14 cellular contexts compared by ENCODE assay signal in genomic region chr1:7567376-7567775, GRCh38.
A peak's percentile ranks its signal among the peaks of the same experiment; 100 is the strongest.
DNase-seq lines count a peak whose midpoint lies in the region; TF ChIP-seq lines count a peak whose summit lies in the region.
"Had no signal": no experiment of that assay in that cellular context is flagged by ENCODE, and none has a peak within 500 bp of the region (broad histone marks: within the 10 kb centered on the region; RNA-seq: fewer than 3 reads in every experiment).

No MANE protein-coding gene starts in this region.

- H2BK120ac ChIP-seq in neuronal stem cell (ENCODE audit: low read depth, low read length) = no peak overlapping the region

- H4K8ac ChIP-seq in neuronal stem cell (ENCODE audit: low read depth, low read length) = no peak overlapping the region

- H3K4ac ChIP-seq in neuronal stem cell (ENCODE audit: low read length) = no peak overlapping the region

- H3K27me3 ChIP-seq in WERI-Rb-1 (ENCODE audit: insufficient read depth, low read depth, severe bottlenecking) (no peaks in the 10 kb centered on the region), neuronal stem cell (ENCODE audit: control insufficient read depth in 3 of 3, insufficient read depth in 3 of 3, low read depth in 1 of 3, low read length in 3 of 3) (no peaks in the 10 kb centered on the region), spleen (replicated peaks in 1 of 7) (peaks cover 0 to 4% (median 0%) of the 10 kb centered on the region in 7 donors)

- H3K36me3 ChIP-seq in WERI-Rb-1 = no peaks in the 10 kb centered on the region
- H3K36me3 ChIP-seq in neuronal stem cell (replicated peaks in 1 of 2; ENCODE audit: control insufficient read depth in 2 of 2, insufficient read depth in 2 of 2, low read length in 2 of 2) = no peaks in the 10 kb centered on the region
- H3K36me3 ChIP-seq in spleen = no peaks in the 10 kb centered on the region

- H3K36me3 Mint-ChIP-seq in chondrocyte (ENCODE audit: low read depth) = no peaks in the 10 kb centered on the region
- H3K36me3 Mint-ChIP-seq: CD4-positive, alpha-beta memory T cell had no signal

- H2BK15ac ChIP-seq in neuronal stem cell (ENCODE audit: low read length) = no peak overlapping the region

- WGBS in neuronal stem cell (ENCODE audit: extremely low coverage in 2 of 2, insufficient read length in 2 of 2, insufficient replicate concordance in 1 of 2), 2 donors = no CpG with 5 or more reads among the region's 3 CpGs
- WGBS in spleen, 5 donors = 92 to 98% (median 97%) methylated on average over 3 of the region's 3 CpGs

- H3K79me1 ChIP-seq in neuronal stem cell (ENCODE audit: low read depth, low read length) = no peaks in the 10 kb centered on the region

- no peak overlapping the region for H3K14ac ChIP-seq in neuronal stem cell (ENCODE audit: low read length)

- H3K4me3 Mint-ChIP-seq in chondrocyte (ENCODE audit: unreplicated experiment) = no peak overlapping the region
- H3K4me3 Mint-ChIP-seq: CD4-positive, alpha-beta memory T cell; GM23338; H9 had no signal

- H3K4me1 Mint-ChIP-seq in chondrocyte (ENCODE audit: low read depth) = no peaks in the 10 kb centered on the region
- H3K4me1 Mint-ChIP-seq: CD4-positive, alpha-beta memory T cell had no signal

- peak overlapping the region; percentile 36 for H3K18ac ChIP-seq in neuronal stem cell (ENCODE audit: low read length)

- no peak overlapping the region for H4K91ac ChIP-seq in neuronal stem cell (ENCODE audit: low read depth, low read length, poor library complexity)

- peaks cover 0 to 4% of the 10 kb centered on the region in 2 donors for H3K4me1 ChIP-seq in neuronal stem cell (ENCODE audit: control insufficient read depth in 2 of 2, insufficient read depth in 1 of 2, low read depth in 1 of 2, low read length in 2 of 2)
- no peaks in the 10 kb centered on the region for H3K4me1 ChIP-seq in spleen
- H3K4me1 ChIP-seq: Caco-2 had no signal

- H3K27ac ChIP-seq in WERI-Rb-1 (0 out of 2 replicates have a peak overlapping the region, but pooled peaks have one; percentile 74), neuronal stem cell (replicated peaks; ENCODE audit: low read length) (no peak overlapping the region), spleen (no peak overlapping the region)

- intact Hi-C loops in spleen (cut with DNase I; ENCODE audit: low total_unique reads) = no loop called here

- no peak overlapping the region for H3K27ac Mint-ChIP-seq in chondrocyte (ENCODE audit: unreplicated experiment)
- H3K27ac Mint-ChIP-seq: CD4-positive, alpha-beta memory T cell; GM23338 had no signal

- H2BK5ac ChIP-seq in neuronal stem cell (ENCODE audit: low read length) = no peak overlapping the region

- H2AFZ ChIP-seq in neuronal stem cell (ENCODE audit: low read length) = no peak overlapping the region
- H2AFZ ChIP-seq: GM23338 had no signal

- no peak for DNase-seq in WERI-Rb-1
- peak; percentile 24 for DNase-seq in chondrocyte (ENCODE audit: low spot score)
- DNase-seq in neuronal stem cell (ENCODE audit: low spot score) = no peak
- peak; percentile 43 for DNase-seq in spleen
- no peak for DNase-seq in COLO668 (lab: John Stamatoyannopoulos, UW; ENCODE audit: unreplicated experiment)
- no peak for DNase-seq in anterior cingulate cortex (lab: John Stamatoyannopoulos, UW)
- DNase-seq in NCI-H510A treated with DMSO at 0.1 percent for 48 hours (lab: John Stamatoyannopoulos, UW) = no peak
- DNase-seq: C1 segment of cervical spinal cord; Caco-2; CD4-positive, alpha-beta memory T cell; DMS153; DND-41; H9 had no signal

- H3K4me3 ChIP-seq in WERI-Rb-1 (ENCODE audit: low read depth, low read length) = no peak overlapping the region
- no peak overlapping the region for H3K4me3 ChIP-seq in neuronal stem cell (ENCODE audit: low read length in 2 of 2)
- no peak overlapping the region for H3K4me3 ChIP-seq in spleen
- H3K4me3 ChIP-seq: GM23338 had no signal

- no peaks in the 10 kb centered on the region for H3K27me3 Mint-ChIP-seq in chondrocyte (ENCODE audit: low read depth)

- TF ChIP-seq POLR2A in spleen (IDR thresholded peaks at IDR 0.05) = no peak

- no peaks in the 10 kb centered on the region for H3K9me3 ChIP-seq in WERI-Rb-1 (ENCODE audit: severe bottlenecking)
- H3K9me3 ChIP-seq in neuronal stem cell (replicated peaks in 1 of 2; ENCODE audit: control insufficient read depth in 2 of 2, insufficient read depth in 1 of 2, low read depth in 1 of 2, low read length in 2 of 2) = peaks cover 0 to 5% of the 10 kb centered on the region in 2 donors
- H3K9me3 ChIP-seq in spleen = no peaks in the 10 kb centered on the region
- H3K9me3 ChIP-seq: Caco-2 had no signal

- TF ChIP-seq CTCF in WERI-Rb-1 (IDR thresholded peaks at IDR 0.05; ENCODE audit: low read depth, low read length) (no peak), chondrocyte (IDR thresholded peaks at IDR 0.05) (no peak), spleen (IDR thresholded peaks at IDR 0.05 in 8 of 11, conservative IDR thresholded peaks at IDR 0.05 in 3 of 11) (no peak)

- no peak overlapping the region for H2BK12ac ChIP-seq in neuronal stem cell (ENCODE audit: low read length)

- no peak overlapping the region for H2AK5ac ChIP-seq in neuronal stem cell (ENCODE audit: low read depth, low read length)

- H3K9me3 Mint-ChIP-seq in chondrocyte (ENCODE audit: low read depth) = no peaks in the 10 kb centered on the region
- H3K9me3 Mint-ChIP-seq: CD4-positive, alpha-beta memory T cell; GM23338; H9 had no signal

- no peak overlapping the region for H3K4me2 ChIP-seq in neuronal stem cell (ENCODE audit: insufficient read depth, low read length, poor library complexity, severe bottlenecking)
- H3K4me2 ChIP-seq: GM23338 had no signal

- H3K9ac ChIP-seq in neuronal stem cell (ENCODE audit: low read depth, low read length, poor library complexity) = no peak overlapping the region

- H3K23ac ChIP-seq in neuronal stem cell (ENCODE audit: low read depth, low read length, poor library complexity) = peak overlapping the region; percentile 86

Comparison
In these comparisons a context has a peak if more than half of its experiments do, and no peak if none do; other contexts are left out.
1. DNase-seq: peak in chondrocyte (single experiment) and spleen (single experiment); none in WERI-Rb-1 (single experiment), neuronal stem cell (single experiment), COLO668 (single experiment), anterior cingulate cortex (0 of 58) and NCI-H510A treated with DMSO at 0.1 percent for 48 hours (single experiment).